Comparison of ENCODE assay signal across 9 cellular contexts in genomic region chr10:50990568-50991495, GRCh38.
DNase-seq lines count a peak whose midpoint lies in the region; ATAC-seq and TF ChIP-seq lines count a peak whose summit lies in the region.
"Had no signal": no experiment of that assay in that cellular context is flagged by ENCODE, and none has a peak within 500 bp of the region (broad histone marks: within the 10 kb centered on the region; RNA-seq: fewer than 3 reads in every experiment).

No MANE protein-coding gene starts in this region.

- CTCF ChIA-PET in activated naive CD4-positive, alpha-beta T cell treated with anti-CD3 and anti-CD28 coated beads for 36 hours (lab: Charles Lee): no interaction called here
- CTCF ChIA-PET in activated B cell treated with CpG ODN at 0.5 μM for 24 hours (lab: Charles Lee): no interaction called here

- H3K4me3 Mint-ChIP-seq in activated naive CD4-positive, alpha-beta T cell treated with anti-CD3 and anti-CD28 coated beads for 36 hours: peak overlapping the region; percentile 54
- peak overlapping the region; percentile 50 for H3K4me3 Mint-ChIP-seq in activated B cell treated with CpG ODN at 0.5 μM for 24 hours
- peak overlapping the region; percentile 96 for H3K4me3 Mint-ChIP-seq in glutamatergic neuron (ENCODE audit: unreplicated experiment)
- H3K4me3 Mint-ChIP-seq in osteocyte (ENCODE audit: unreplicated experiment): peak overlapping the region; percentile 95

- H3K4me1 Mint-ChIP-seq in activated naive CD4-positive, alpha-beta T cell treated with anti-CD3 and anti-CD28 coated beads for 36 hours (ENCODE audit: low read depth): peaks cover 5% of the 10 kb centered on the region
- H3K4me1 Mint-ChIP-seq in activated B cell treated with CpG ODN at 0.5 μM for 24 hours: peaks cover 9% of the 10 kb centered on the region
- H3K4me1 Mint-ChIP-seq in glutamatergic neuron (ENCODE audit: low read depth, unreplicated experiment): peaks cover 18% of the 10 kb centered on the region
- H3K4me1 Mint-ChIP-seq in osteocyte (ENCODE audit: unreplicated experiment): peaks cover 32% of the 10 kb centered on the region

- peak; percentile 6 for DNase-seq in activated naive CD4-positive, alpha-beta T cell treated with anti-CD3 and anti-CD28 coated beads for 36 hours
- no peak for DNase-seq in activated naive CD4-positive, alpha-beta T cell (lab: John Stamatoyannopoulos, UW)
- DNase-seq in activated B cell treated with CpG ODN at 0.5 μM for 24 hours: no peak
- DNase-seq in glutamatergic neuron: peak; percentile 80
- no peak for DNase-seq in osteocyte (ENCODE audit: extremely low spot score, unreplicated experiment)

- ATAC-seq in activated B cell treated with CpG ODN at 0.5 μM for 24 hours (ENCODE audit: low read depth) (no peak), GM21528 (IDR thresholded peaks at IDR 0.05; ENCODE audit: low FRiP score, unreplicated experiment) (no peak), HG03520 (IDR thresholded peaks at IDR 0.05; ENCODE audit: unreplicated experiment) (no peak), GM21367 (IDR thresholded peaks at IDR 0.05; ENCODE audit: unreplicated experiment) (no peak)

- H3K27ac Mint-ChIP-seq in activated naive CD4-positive, alpha-beta T cell treated with anti-CD3 and anti-CD28 coated beads for 36 hours: no peak overlapping the region
- H3K27ac Mint-ChIP-seq in activated B cell treated with CpG ODN at 0.5 μM for 24 hours (no peak overlapping the region), glutamatergic neuron (ENCODE audit: unreplicated experiment) (peak overlapping the region; percentile 67), osteocyte (ENCODE audit: unreplicated experiment) (peak overlapping the region; percentile 87)
- H3K27ac Mint-ChIP-seq: activated naive CD4-positive, alpha-beta T cell treated with anti-CD3 and anti-CD28 coated beads, Interleukin-2, amount 50 U/mL, for 72 hours had no signal

- POLR2A ChIA-PET in activated B cell treated with CpG ODN at 0.5 μM for 24 hours (lab: Charles Lee): no interaction called here

- H3K36me3 Mint-ChIP-seq in activated naive CD4-positive, alpha-beta T cell treated with anti-CD3 and anti-CD28 coated beads for 36 hours (ENCODE audit: low read depth): no peaks in the 10 kb centered on the region
- no peaks in the 10 kb centered on the region for H3K36me3 Mint-ChIP-seq in activated B cell treated with CpG ODN at 0.5 μM for 24 hours (ENCODE audit: low read depth)
- H3K36me3 Mint-ChIP-seq in glutamatergic neuron (ENCODE audit: unreplicated experiment): no peaks in the 10 kb centered on the region
- no peaks in the 10 kb centered on the region for H3K36me3 Mint-ChIP-seq in osteocyte (ENCODE audit: unreplicated experiment)
- H3K36me3 Mint-ChIP-seq: activated naive CD4-positive, alpha-beta T cell treated with anti-CD3 and anti-CD28 coated beads, Interleukin-2, amount 50 U/mL, for 72 hours had no signal

- TF ChIP-seq CTCF in activated B cell treated with CpG ODN at 0.5 μM for 24 hours (IDR thresholded peaks at IDR 0.05) (no peak), glutamatergic neuron (IDR thresholded peaks at IDR 0.05; ENCODE audit: partially characterized antibody, unreplicated experiment) (no peak), osteocyte (IDR thresholded peaks at IDR 0.05) (no peak)

- intact Hi-C loops in activated naive CD4-positive, alpha-beta T cell treated with anti-CD3 and anti-CD28 coated beads for 36 hours (cut with micrococcal nuclease): no loop called here
- intact Hi-C loops in activated B cell treated with CpG ODN at 0.5 μM for 24 hours (cut with micrococcal nuclease): no loop called here

- no peaks in the 10 kb centered on the region for H3K9me3 Mint-ChIP-seq in activated naive CD4-positive, alpha-beta T cell treated with anti-CD3 and anti-CD28 coated beads for 36 hours
- H3K9me3 Mint-ChIP-seq in activated B cell treated with CpG ODN at 0.5 μM for 24 hours (no peaks in the 10 kb centered on the region), glutamatergic neuron (ENCODE audit: unreplicated experiment) (peaks cover 10% of the 10 kb centered on the region), osteocyte (ENCODE audit: unreplicated experiment) (no peaks in the 10 kb centered on the region)
- H3K9me3 Mint-ChIP-seq: activated naive CD4-positive, alpha-beta T cell treated with anti-CD3 and anti-CD28 coated beads, Interleukin-2, amount 50 U/mL, for 72 hours had no signal

- H3K27me3 Mint-ChIP-seq in activated naive CD4-positive, alpha-beta T cell treated with anti-CD3 and anti-CD28 coated beads for 36 hours (ENCODE audit: low read depth): peaks cover 48% of the 10 kb centered on the region
- H3K27me3 Mint-ChIP-seq in activated B cell treated with CpG ODN at 0.5 μM for 24 hours (peaks cover 37% of the 10 kb centered on the region), glutamatergic neuron (ENCODE audit: unreplicated experiment) (peaks cover 7% of the 10 kb centered on the region), osteocyte (ENCODE audit: unreplicated experiment) (peaks cover 10% of the 10 kb centered on the region)

Comparison
In these comparisons a context has a peak if more than half of its experiments do, and no peak if none do; other contexts are left out.
1. DNase-seq: peak in activated naive CD4-positive, alpha-beta T cell treated with anti-CD3 and anti-CD28 coated beads for 36 hours (single experiment) and glutamatergic neuron (single experiment); none in activated naive CD4-positive, alpha-beta T cell (0 of 4), activated B cell treated with CpG ODN at 0.5 μM for 24 hours (single experiment) and osteocyte (single experiment).
2. H3K27ac Mint-ChIP-seq: peak in glutamatergic neuron (single experiment) and osteocyte (single experiment); none in activated naive CD4-positive, alpha-beta T cell treated with anti-CD3 and anti-CD28 coated beads for 36 hours (single experiment) and activated B cell treated with CpG ODN at 0.5 μM for 24 hours (single experiment).
3. Peak in every context shown above with its lines, with median percentiles within 50 percentile points of each other: H3K4me3 Mint-ChIP-seq.